ENCODE assay signal across 8 cellular contexts in genomic region chr14:34875031-34875922, GRCh38. TPM values are rescaled to one million over a fixed set of nuclear protein-coding genes. Genes with fewer than 3 reads are reported as not detected.
DNase-seq lines count a peak whose midpoint lies in the region; ATAC-seq, FAIRE-seq and TF ChIP-seq lines count a peak whose summit lies in the region.

Gene BAZ1A, minus strand, starts transcription at chr14:34875360. Its CDS starts 756 bp downstream, at chr14:34874604.

- TF ChIP-seq CTCF in GM10266 (IDR thresholded peaks at IDR 0.05; ENCODE audit: control insufficient read depth, insufficient read depth, low read depth, missing control alignments) (peak; percentile 3), cardiac muscle cell (IDR thresholded peaks at IDR 0.05; ENCODE audit: low read depth, low read length) (peak; percentile 2), pancreas (IDR thresholded peaks at IDR 0.05) (no peak), upper lobe of right lung (IDR thresholded peaks at IDR 0.05) (peak; percentile 15)

- peak; percentile 82 for DNase-seq in GM10266 (ENCODE audit: extremely low spot score)
- DNase-seq in NCI-H1092 treated with DMSO at 0.1 percent for 48 hours (lab: John Stamatoyannopoulos, UW) = peak; percentile 88
- peak; percentile 75 to 91 for DNase-seq in cardiac muscle cell (ENCODE audit: low read depth in 1 of 2, low spot score in 1 of 2)
- DNase-seq in pancreas = peak in 5 of 6 donors; percentile 48 to 76 (median 58)
- DNase-seq in upper lobe of right lung = peak; percentile 82

- ATAC-seq in HG02588 (IDR thresholded peaks at IDR 0.05; ENCODE audit: unreplicated experiment) = peak; percentile 30
- peak; percentile 86 for ATAC-seq in SK-N-SH treated with all-trans-retinoic acid at 6 μM for 48 hours
- peak; percentile 29 to 63 (median 52) for ATAC-seq in pancreas
- ATAC-seq in upper lobe of right lung = peak; percentile 69

- no peaks in the 10 kb centered on the region for H3K36me3 ChIP-seq in cardiac muscle cell
- no peaks in the 10 kb centered on the region for H3K36me3 ChIP-seq in pancreas
- no peaks in the 10 kb centered on the region for H3K36me3 ChIP-seq in upper lobe of right lung

- peak within 1 kb of the TSS; percentile 99 for H3K27ac ChIP-seq in adipose tissue (ENCODE audit: low read depth, low read length)
- peak within 1 kb of the TSS; percentile 89 for H3K27ac ChIP-seq in cardiac muscle cell
- peak within 1 kb of the TSS; percentile 97 to 100 (median 98) for H3K27ac ChIP-seq in pancreas
- peak within 1 kb of the TSS; percentile 98 for H3K27ac ChIP-seq in upper lobe of right lung

- FAIRE-seq in pancreas (lab: Jason Lieb, UNC) = peak; percentile 34

- peak within 1 kb of the TSS; percentile 85 for H3K4me3 ChIP-seq in cardiac muscle cell
- peak within 1 kb of the TSS; percentile 78 to 95 (median 88) for H3K4me3 ChIP-seq in pancreas
- H3K4me3 ChIP-seq in upper lobe of right lung = peak within 1 kb of the TSS; percentile 91

- intact Hi-C loops in pancreas (cut with DNase I) = no loop called here
- intact Hi-C loops in upper lobe of right lung (cut with DNase I) = no loop called here

- H3K4me1 ChIP-seq in cardiac muscle cell (ENCODE audit: low read depth) (no peaks in the 10 kb centered on the region), pancreas (peaks cover 0 to 7% (median 5%) of the 10 kb centered on the region in 3 donors), upper lobe of right lung (peaks cover 13% of the 10 kb centered on the region)

- H3K27me3 ChIP-seq in cardiac muscle cell (no peaks in the 10 kb centered on the region), pancreas (no peaks in the 10 kb centered on the region), upper lobe of right lung (no peaks in the 10 kb centered on the region)

- WGBS in adipose tissue, 3 donors = 0% methylated on average over 25 to 46 of the region's 46 CpGs
- WGBS in pancreas, 2 donors = 0% methylated on average over 31 to 46 of the region's 46 CpGs

- H3K9me3 ChIP-seq in cardiac muscle cell (ENCODE audit: low read depth) (no peaks in the 10 kb centered on the region), pancreas (no peaks in the 10 kb centered on the region), upper lobe of right lung (no peaks in the 10 kb centered on the region)

TF ChIP-seq in SK-N-SH treated with all-trans-retinoic acid at 6 μM for 48 hours, 23 proteins besides CTCF, POLR2A, EP300 and RAD21:
- TF ChIP-seq TCF4 (CRISPR knock-in tag; IDR thresholded peaks at IDR 0.05; ENCODE audit: borderline replicate concordance) (no peak), POU6F1 (CRISPR knock-in tag; IDR thresholded peaks at IDR 0.05; ENCODE audit: borderline replicate concordance, low read depth) (no peak), ISL1 (CRISPR knock-in tag; IDR thresholded peaks at IDR 0.05) (no peak), ZFP3 (CRISPR knock-in tag; IDR thresholded peaks at IDR 0.05) (no peak), RARB (CRISPR knock-in tag; IDR thresholded peaks at IDR 0.05) (no peak), ZNF8 (CRISPR knock-in tag; IDR thresholded peaks at IDR 0.05) (no peak), ZC3H10 (CRISPR knock-in tag; IDR thresholded peaks at IDR 0.05) (no peak), PPARA (CRISPR knock-in tag; IDR thresholded peaks at IDR 0.05; ENCODE audit: borderline replicate concordance) (no peak), ZFP30 (CRISPR knock-in tag; IDR thresholded peaks at IDR 0.05) (no peak), ZNF565 (CRISPR knock-in tag; conservative IDR thresholded peaks at IDR 0.05; ENCODE audit: low read depth) (no peak), TOX (CRISPR knock-in tag; IDR thresholded peaks at IDR 0.05; ENCODE audit: borderline replicate concordance) (no peak), CSRNP3 (CRISPR knock-in tag; IDR thresholded peaks at IDR 0.05) (no peak), ESRRG (CRISPR knock-in tag; IDR thresholded peaks at IDR 0.05) (no peak), BACH2 (CRISPR knock-in tag; IDR thresholded peaks at IDR 0.05; ENCODE audit: borderline replicate concordance) (no peak)
- TF ChIP-seq, protein P1, sequence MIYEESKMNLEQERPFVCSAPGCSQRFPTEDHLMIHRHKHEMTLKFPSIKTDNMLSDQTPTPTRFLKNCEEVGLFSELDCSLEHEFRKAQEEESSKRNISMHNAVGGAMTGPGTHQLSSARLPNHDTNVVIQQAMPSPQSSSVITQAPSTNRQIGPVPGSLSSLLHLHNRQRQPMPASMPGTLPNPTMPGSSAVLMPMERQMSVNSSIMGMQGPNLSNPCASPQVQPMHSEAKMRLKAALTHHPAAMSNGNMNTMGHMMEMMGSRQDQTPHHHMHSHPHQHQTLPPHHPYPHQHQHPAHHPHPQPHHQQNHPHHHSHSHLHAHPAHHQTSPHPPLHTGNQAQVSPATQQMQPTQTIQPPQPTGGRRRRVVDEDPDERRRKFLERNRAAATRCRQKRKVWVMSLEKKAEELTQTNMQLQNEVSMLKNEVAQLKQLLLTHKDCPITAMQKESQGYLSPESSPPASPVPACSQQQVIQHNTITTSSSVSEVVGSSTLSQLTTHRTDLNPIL (CRISPR knock-in tag; IDR thresholded peaks at IDR 0.05; ENCODE audit: low read depth) = no peak
- TF ChIP-seq, protein P2, sequence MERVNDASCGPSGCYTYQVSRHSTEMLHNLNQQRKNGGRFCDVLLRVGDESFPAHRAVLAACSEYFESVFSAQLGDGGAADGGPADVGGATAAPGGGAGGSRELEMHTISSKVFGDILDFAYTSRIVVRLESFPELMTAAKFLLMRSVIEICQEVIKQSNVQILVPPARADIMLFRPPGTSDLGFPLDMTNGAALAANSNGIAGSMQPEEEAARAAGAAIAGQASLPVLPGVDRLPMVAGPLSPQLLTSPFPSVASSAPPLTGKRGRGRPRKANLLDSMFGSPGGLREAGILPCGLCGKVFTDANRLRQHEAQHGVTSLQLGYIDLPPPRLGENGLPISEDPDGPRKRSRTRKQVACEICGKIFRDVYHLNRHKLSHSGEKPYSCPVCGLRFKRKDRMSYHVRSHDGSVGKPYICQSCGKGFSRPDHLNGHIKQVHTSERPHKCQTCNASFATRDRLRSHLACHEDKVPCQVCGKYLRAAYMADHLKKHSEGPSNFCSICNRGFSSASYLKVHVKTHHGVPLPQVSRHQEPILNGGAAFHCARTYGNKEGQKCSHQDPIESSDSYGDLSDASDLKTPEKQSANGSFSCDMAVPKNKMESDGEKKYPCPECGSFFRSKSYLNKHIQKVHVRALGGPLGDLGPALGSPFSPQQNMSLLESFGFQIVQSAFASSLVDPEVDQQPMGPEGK (CRISPR knock-in tag; IDR thresholded peaks at IDR 0.05; ENCODE audit: borderline replicate concordance) = no peak

RNA-seq across cellular contexts. Expression of gene BAZ1A, which starts in this region (rescaled TPM):
- polyA plus RNA-seq in adipose tissue (10 to 100 TPM in 2 of 3 donors, 1 to 10 TPM in 1; 5.9 to 27.2 (median 24.3) TPM), cardiac muscle cell (7.2 and 10.7 TPM in 2 replicates), pancreas (1 to 10 TPM; 5.9 to 9.9 TPM)
- total RNA-seq in cardiac muscle cell (5.2 and 11.1 TPM in 2 replicates), pancreas (10 to 100 TPM in 1 of 6 donors, 1 to 10 TPM in 5; 5.6 to 12.1 (median 7.2) TPM), upper lobe of right lung (35.9 TPM)

Comparison
In these comparisons a context has a peak if more than half of its experiments do, and no peak if none do; other contexts are left out.
1. Peak in every context shown above with its lines: DNase-seq, ATAC-seq, H3K4me3 ChIP-seq and H3K27ac ChIP-seq.
2. CTCF ChIP-seq: peak in GM10266 (single experiment), cardiac muscle cell (single experiment) and upper lobe of right lung (single experiment); none in pancreas (0 of 4).
3. ATAC-seq: peak in every context shown above with its lines; median percentile 86 in SK-N-SH treated with all-trans-retinoic acid at 6 μM for 48 hours; 69 in upper lobe of right lung; 52 in pancreas; 30 in HG02588.